ENCODE assay signal across 14 cellular contexts in the genomic region with DNA sequence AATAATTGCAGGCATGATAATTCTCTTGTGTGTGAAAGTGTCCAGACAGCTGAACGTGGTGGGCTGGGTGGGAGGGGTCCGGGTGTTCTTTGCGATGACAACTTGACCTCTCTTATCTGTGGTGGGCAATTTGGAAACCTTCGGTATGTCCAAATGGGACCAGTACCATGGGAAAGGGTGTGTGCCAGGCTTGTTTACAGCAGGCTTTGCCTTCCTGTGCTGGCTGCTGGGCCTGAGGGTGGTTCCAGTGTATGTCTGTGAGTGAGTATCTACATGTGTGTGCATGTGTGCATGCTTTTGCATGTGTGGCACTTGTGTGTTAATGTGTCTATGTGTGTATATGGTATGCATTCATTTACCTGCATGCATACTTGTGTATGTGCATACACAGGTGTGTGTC.
DNase-seq lines count a peak whose midpoint lies in the region; ATAC-seq lines count a peak whose summit lies in the region.
"Had no signal": no experiment of that assay in that cellular context is flagged by ENCODE, and none has a peak within 500 bp of the region (broad histone marks: within the 10 kb centered on the region; RNA-seq: fewer than 3 reads in every experiment).

No MANE protein-coding gene starts in this region.

- DNase-seq in activated T-cell treated with anti-CD3 and anti-CD28 coated beads, Interleukin-2, amount 50 U/mL, for 24 hours = peak; percentile 7
- DNase-seq in activated T-cell treated with anti-CD3 and anti-CD28 coated beads, Interleukin-2, amount 50 U/mL, for 48 hours = no peak
- no peak for DNase-seq in stimulated activated naive CD8-positive, alpha-beta T cell treated with anti-CD3 and anti-CD28 coated beads, Interleukin-15, amount 100 ng/mL, for 72 hours
- DNase-seq in mesenchymal stem cell = no peak
- no peak for DNase-seq in aorta
- no peak for DNase-seq in NCI-H2196 treated with DMSO at 0.1 percent for 48 hours (lab: John Stamatoyannopoulos, UW; ENCODE audit: unreplicated experiment)
- DNase-seq: ACHN; CD4-positive, alpha-beta memory T cell; DND-41; GDM1; IMR-90 had no signal

- H3K4ac ChIP-seq in mesenchymal stem cell (ENCODE audit: low read depth in 1 of 2, low read length in 2 of 2) = no peak overlapping the region

- H3K4me3 ChIP-seq in mesenchymal stem cell (ENCODE audit: insufficient read depth in 1 of 2, low read depth in 1 of 2, low read length in 2 of 2) (no peak overlapping the region), aorta (ENCODE audit: low read length in 2 of 2) (no peak overlapping the region)

- H3K4me1 ChIP-seq in mesenchymal stem cell (ENCODE audit: control insufficient read depth, insufficient read depth, low read depth, low read length) (peaks cover 3% of the 10 kb centered on the region), aorta (ENCODE audit: control insufficient read depth in 1 of 2, insufficient read depth in 2 of 2, low read length in 2 of 2) (no peaks in the 10 kb centered on the region)

- H2AK5ac ChIP-seq in mesenchymal stem cell (ENCODE audit: low read length, severe bottlenecking) = no peak overlapping the region

- H3K4me3 Mint-ChIP-seq in activated T-cell treated with anti-CD3 and anti-CD28 coated beads, Interleukin-2, amount 50 U/mL, for 24 hours = no peak overlapping the region
- H3K4me3 Mint-ChIP-seq in stimulated activated naive CD8-positive, alpha-beta T cell treated with anti-CD3 and anti-CD28 coated beads, Interleukin-15, Interleukin-2, amounts not matched to agents 100 ng/mL and 50 ng/mL, for 24 hours = no peak overlapping the region
- H3K4me3 Mint-ChIP-seq in stimulated activated naive CD8-positive, alpha-beta T cell treated with anti-CD3 and anti-CD28 coated beads, Interleukin-15, amount 100 ng/mL, for 72 hours = no peak overlapping the region
- H3K4me3 Mint-ChIP-seq: CD4-positive, alpha-beta memory T cell had no signal

- no peaks in the 10 kb centered on the region for H3K36me3 Mint-ChIP-seq in activated T-cell treated with anti-CD3 and anti-CD28 coated beads, Interleukin-2, amount 50 U/mL, for 24 hours (ENCODE audit: low read depth)
- no peaks in the 10 kb centered on the region for H3K36me3 Mint-ChIP-seq in stimulated activated naive CD8-positive, alpha-beta T cell treated with anti-CD3 and anti-CD28 coated beads, Interleukin-15, Interleukin-2, amounts not matched to agents 100 ng/mL and 50 ng/mL, for 24 hours (ENCODE audit: low read depth)
- H3K36me3 Mint-ChIP-seq: CD4-positive, alpha-beta memory T cell had no signal

- H3K27ac ChIP-seq in mesenchymal stem cell (ENCODE audit: low read length, poor library complexity, severe bottlenecking) (no peak overlapping the region), aorta (ENCODE audit: low read depth in 1 of 2, low read length in 2 of 2) (no peak overlapping the region)

- H3K14ac ChIP-seq in mesenchymal stem cell (ENCODE audit: low read length in 2 of 2) = peak overlapping the region in 1 of 2 experiments; percentile 0

- WGBS in mesenchymal stem cell = 93% methylated on average over 4 of the region's 4 CpGs
- WGBS in aorta, 2 donors = 83 to 88% methylated on average over 4 of the region's 4 CpGs

- H3K27me3 ChIP-seq in mesenchymal stem cell (ENCODE audit: control insufficient read depth in 1 of 2, insufficient read depth in 1 of 2, low read length in 2 of 2) = peaks cover 6 to 24% of the 10 kb centered on the region in 2 experiments
- no peaks in the 10 kb centered on the region for H3K27me3 ChIP-seq in aorta (ENCODE audit: control insufficient read depth in 1 of 2, insufficient read depth in 2 of 2, low read length in 1 of 2)

- H3K79me1 ChIP-seq in mesenchymal stem cell (replicated peaks; ENCODE audit: low read length, poor library complexity, severe bottlenecking) = no peaks in the 10 kb centered on the region

- no peak overlapping the region for H2BK15ac ChIP-seq in mesenchymal stem cell (ENCODE audit: low read depth, poor library complexity, severe bottlenecking)

- H2AFZ ChIP-seq in mesenchymal stem cell (ENCODE audit: low read depth, low read length) = no peak overlapping the region

- ATAC-seq in stimulated activated naive CD8-positive, alpha-beta T cell treated with anti-CD3 and anti-CD28 coated beads, Interleukin-15, amount 100 ng/mL, for 72 hours = no peak
- peak; percentile 21 for ATAC-seq in aorta (ENCODE audit: low FRiP score)
- no peak for ATAC-seq in HG03571 (IDR thresholded peaks at IDR 0.05; ENCODE audit: unreplicated experiment)
- ATAC-seq: HCT116 had no signal

- H3K18ac ChIP-seq in mesenchymal stem cell (ENCODE audit: low read depth in 1 of 2, low read length in 2 of 2) = no peak overlapping the region

- H3K9ac ChIP-seq in mesenchymal stem cell (ENCODE audit: low read length) = no peak overlapping the region

- intact Hi-C loops in aorta (cut with DNase I) = no loop called here

- no peaks in the 10 kb centered on the region for H3K9me3 Mint-ChIP-seq in activated T-cell treated with anti-CD3 and anti-CD28 coated beads, Interleukin-2, amount 50 U/mL, for 24 hours
- peaks cover 7% of the 10 kb centered on the region for H3K9me3 Mint-ChIP-seq in stimulated activated naive CD8-positive, alpha-beta T cell treated with anti-CD3 and anti-CD28 coated beads, Interleukin-15, Interleukin-2, amounts not matched to agents 100 ng/mL and 50 ng/mL, for 24 hours
- no peaks in the 10 kb centered on the region for H3K9me3 Mint-ChIP-seq in stimulated activated naive CD8-positive, alpha-beta T cell treated with anti-CD3 and anti-CD28 coated beads, Interleukin-15, amount 100 ng/mL, for 72 hours

- H3K36me3 ChIP-seq in mesenchymal stem cell (ENCODE audit: control insufficient read depth in 1 of 2, insufficient read depth in 2 of 2, low read depth in 1 of 2, low read length in 2 of 2) (no peaks in the 10 kb centered on the region), aorta (ENCODE audit: control insufficient read depth in 1 of 2, insufficient read depth in 2 of 2, low read length in 1 of 2) (no peaks in the 10 kb centered on the region)

- H2BK120ac ChIP-seq in mesenchymal stem cell (ENCODE audit: low read depth, low read length) = no peak overlapping the region

- no peak overlapping the region for H3K4me2 ChIP-seq in mesenchymal stem cell (ENCODE audit: low read length, poor library complexity, severe bottlenecking)

- no peak overlapping the region for H2BK12ac ChIP-seq in mesenchymal stem cell (ENCODE audit: low read length in 2 of 2)

- no peak overlapping the region for H3K23ac ChIP-seq in mesenchymal stem cell (ENCODE audit: low read length in 2 of 2)

- peak overlapping the region; percentile 22 for H4K91ac ChIP-seq in mesenchymal stem cell (ENCODE audit: low read length)

- H3K9me3 ChIP-seq in mesenchymal stem cell (ENCODE audit: control insufficient read depth, low read length) (no peaks in the 10 kb centered on the region), aorta (ENCODE audit: control insufficient read depth, low read length) (no peaks in the 10 kb centered on the region)

- H3K4me1 Mint-ChIP-seq in activated T-cell treated with anti-CD3 and anti-CD28 coated beads, Interleukin-2, amount 50 U/mL, for 24 hours (ENCODE audit: low read depth) = peaks cover 5% of the 10 kb centered on the region
- H3K4me1 Mint-ChIP-seq in stimulated activated naive CD8-positive, alpha-beta T cell treated with anti-CD3 and anti-CD28 coated beads, Interleukin-15, Interleukin-2, amounts not matched to agents 100 ng/mL and 50 ng/mL, for 24 hours (ENCODE audit: low read depth) = no peaks in the 10 kb centered on the region
- H3K4me1 Mint-ChIP-seq in stimulated activated naive CD8-positive, alpha-beta T cell treated with anti-CD3 and anti-CD28 coated beads, Interleukin-15, amount 100 ng/mL, for 72 hours = peaks cover 5% of the 10 kb centered on the region
- H3K4me1 Mint-ChIP-seq: CD4-positive, alpha-beta memory T cell had no signal

- H4K8ac ChIP-seq in mesenchymal stem cell (ENCODE audit: low read length) = no peak overlapping the region

- H3K27me3 Mint-ChIP-seq in activated T-cell treated with anti-CD3 and anti-CD28 coated beads, Interleukin-2, amount 50 U/mL, for 24 hours = no peaks in the 10 kb centered on the region
- no peaks in the 10 kb centered on the region for H3K27me3 Mint-ChIP-seq in stimulated activated naive CD8-positive, alpha-beta T cell treated with anti-CD3 and anti-CD28 coated beads, Interleukin-15, Interleukin-2, amounts not matched to agents 100 ng/mL and 50 ng/mL, for 24 hours
- no peaks in the 10 kb centered on the region for H3K27me3 Mint-ChIP-seq in stimulated activated naive CD8-positive, alpha-beta T cell treated with anti-CD3 and anti-CD28 coated beads, Interleukin-15, amount 100 ng/mL, for 72 hours
- H3K27me3 Mint-ChIP-seq: CD4-positive, alpha-beta memory T cell had no signal

- no peak overlapping the region for H3K27ac Mint-ChIP-seq in activated T-cell treated with anti-CD3 and anti-CD28 coated beads, Interleukin-2, amount 50 U/mL, for 24 hours
- H3K27ac Mint-ChIP-seq in stimulated activated naive CD8-positive, alpha-beta T cell treated with anti-CD3 and anti-CD28 coated beads, Interleukin-15, Interleukin-2, amounts not matched to agents 100 ng/mL and 50 ng/mL, for 24 hours = peak overlapping the region; percentile 45
- no peak overlapping the region for H3K27ac Mint-ChIP-seq in stimulated activated naive CD8-positive, alpha-beta T cell treated with anti-CD3 and anti-CD28 coated beads, Interleukin-15, amount 100 ng/mL, for 72 hours

- H2BK5ac ChIP-seq in mesenchymal stem cell (ENCODE audit: low read depth, low read length, poor library complexity, severe bottlenecking) = no peak overlapping the region
